In genomic region chr21:42009831-42010506, GRCh38 we compare ENCODE assay signal across 8 cellular contexts. TPM values are rescaled to one million over a fixed set of nuclear protein-coding genes. Genes with fewer than 3 reads are reported as not detected.
DNase-seq lines count a peak whose midpoint lies in the region; ATAC-seq and TF ChIP-seq lines count a peak whose summit lies in the region.

Gene ZBTB21, minus strand, starts transcription at chr21:42010360. Its CDS starts 16,265 bp downstream, at chr21:41994095.

- DNase-seq in AG04450 (ENCODE audit: low read depth, low spot score) (peak; percentile 96), NCI-H345 treated with DMSO at 0.1 percent for 48 hours (lab: John Stamatoyannopoulos, UW; ENCODE audit: unreplicated experiment) (peak; percentile 98), inferior parietal cortex (ENCODE audit: extremely low spot score) (peak; percentile 99)
- peak; percentile 93 to 96 (median 95) for DNase-seq in activated CD4-positive, CD25-positive, alpha-beta regulatory T cell (lab: John Stamatoyannopoulos, UW)
- DNase-seq in central memory CD4-positive, alpha-beta T cell, result peak; percentile 98
- DNase-seq in stimulated activated CD4-positive, alpha-beta T cell treated with anti-CD3 and anti-CD28 coated beads, Interleukin-12 subunit alpha, Interleukin-12 subunit beta, amount 100 ng/mL, for 24 hours (ENCODE audit: low read depth in 2 of 2), result peak; percentile 97 to 98

- POLR2A ChIA-PET in AG04450 (lab: Yijun Ruan, JAX), result interaction anchor here (0.9 to 1.8 kb wide), 3 partner anchors 30 to 107 kb away, joined by 3 to 6 read pairs (median 6); no protein-coding TSS in a partner anchor

- H3K27me3 ChIP-seq in AG04450 (ENCODE audit: control insufficient read depth, insufficient read depth, low read length), result no peaks in the 10 kb centered on the region

- ATAC-seq in HG03196 (IDR thresholded peaks at IDR 0.05; ENCODE audit: unreplicated experiment), result peak; percentile 60

- in situ Hi-C loops in GM18951 (cut with MboI; ENCODE audit: low sequenced_read_pairs, unreplicated experiment), result no loop called here

- TF ChIP-seq CTCF in AG04450 (IDR thresholded peaks at IDR 0.05; ENCODE audit: low read depth, low read length), result no peak

- peak within 1 kb of the TSS; percentile 74 for H3K4me3 ChIP-seq in AG04450 (ENCODE audit: low read depth, low read length)

- CTCF ChIA-PET in AG04450 (lab: Charles Lee), result interaction anchor here (0.9 to 1.3 kb wide), 2 partner anchors 16 to 107 kb away, joined by 3 read pairs; no protein-coding TSS in a partner anchor

- peak within 1 kb of the TSS; percentile 100 for H3K27ac ChIP-seq in AG04450 (ENCODE audit: low read depth, low read length)

- H3K9me3 ChIP-seq in AG04450 (ENCODE audit: control insufficient read depth, insufficient read depth, low read length), result no peaks in the 10 kb centered on the region; the same call in none of the 2 replicates

- TF ChIP-seq POLR2A in GM18951 (IDR thresholded peaks at IDR 0.05; ENCODE audit: extremely low read depth, insufficient read depth, insufficient read length), result peak; percentile 92

RNA-seq across cellular contexts. Expression of gene ZBTB21, which starts in this region (rescaled TPM):
- 13.4 and 14.0 TPM in 2 replicates for polyA plus RNA-seq in AG04450 (2011; rRNA removed)
- polyA minus RNA-seq in AG04450 (2011; rRNA and poly(A)+ RNA removed), result 26.4 and 36.3 TPM in 2 replicates

Comparison
In these comparisons a context has a peak if more than half of its experiments do, and no peak if none do; other contexts are left out.
1. Peak in every context shown above with its lines: DNase-seq, ATAC-seq, H3K4me3 ChIP-seq and H3K27ac ChIP-seq.